ENCODE assay signal across 1 cellular context in the genomic region with DNA sequence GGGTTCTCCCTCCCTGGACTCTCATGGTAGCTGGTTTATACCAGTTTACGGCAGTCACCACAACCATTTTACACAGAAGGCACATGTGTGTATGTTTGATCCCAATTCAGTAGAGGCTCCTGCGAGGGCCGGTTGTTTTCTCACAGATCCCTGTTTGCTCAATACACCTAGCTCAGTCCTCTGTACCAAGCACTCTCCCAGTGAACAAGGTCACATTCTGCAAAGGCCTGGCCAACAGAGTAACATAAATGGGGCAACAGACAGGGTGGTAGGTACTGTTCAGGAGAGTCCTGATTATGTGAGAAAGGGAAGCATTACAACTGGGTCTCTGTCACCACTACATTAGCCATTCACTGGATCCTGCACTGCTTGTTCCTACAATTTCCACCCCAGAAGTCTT.
A peak's percentile ranks its signal among the peaks of the same experiment; 100 is the strongest.
TF ChIP-seq lines count a peak whose summit lies in the region.

No MANE protein-coding gene starts in this region.

TF ChIP-seq in HepG2, 621 proteins besides CTCF, POLR2A, EP300 and RAD21:
- TF ChIP-seq, protein P1, sequence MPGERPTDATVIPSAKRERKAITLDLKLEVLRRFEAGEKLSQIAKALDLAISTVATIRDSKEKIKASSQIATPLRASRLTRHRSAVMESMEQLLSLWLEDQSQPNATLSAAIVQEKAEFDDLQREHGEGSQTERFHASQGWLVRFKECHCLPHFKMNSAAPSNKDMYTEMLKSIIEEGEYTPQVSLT (CRISPR knock-in tag; IDR thresholded peaks at IDR 0.05; ENCODE audit: borderline replicate concordance, low read depth), result no peak
- TF ChIP-seq ZFX (CRISPR knock-in tag; IDR thresholded peaks at IDR 0.05; ENCODE audit: low read depth) (no peak), HOXA3 (CRISPR knock-in tag; IDR thresholded peaks at IDR 0.05) (0 out of 2 replicates have a peak, but pooled peaks have one; percentile 12), POLR2AphosphoS5 (IDR thresholded peaks at IDR 0.05; ENCODE audit: low read depth, low read length) (no peak), SRSF1 (optimal IDR thresholded peaks at IDR 0.05; ENCODE audit: low read depth, low read length) (no peak), CREB1 (IDR thresholded peaks at IDR 0.05) (no peak), CREB1 (CRISPR knock-in tag; IDR thresholded peaks at IDR 0.05) (no peak), ZNF724P (CRISPR knock-in tag; IDR thresholded peaks at IDR 0.05; ENCODE audit: borderline replicate concordance) (no peak), NAIF1 (CRISPR knock-in tag; IDR thresholded peaks at IDR 0.05; ENCODE audit: borderline replicate concordance) (no peak), BRD4 (CRISPR knock-in tag; IDR thresholded peaks at IDR 0.05) (no peak), ZSCAN21 (CRISPR knock-in tag; IDR thresholded peaks at IDR 0.05; ENCODE audit: borderline replicate concordance) (0 out of 2 replicates have a peak, but pooled peaks have one; percentile 55), ZFP62 (CRISPR knock-in tag; IDR thresholded peaks at IDR 0.05) (no peak), ELF1 (CRISPR knock-in tag; IDR thresholded peaks at IDR 0.05) (no peak), SOX5 (CRISPR knock-in tag; IDR thresholded peaks at IDR 0.05; ENCODE audit: borderline replicate concordance) (no peak), GATA4 (IDR thresholded peaks at IDR 0.05; ENCODE audit: borderline replicate concordance, low read depth) (no peak), POLR2G (IDR thresholded peaks at IDR 0.05; ENCODE audit: low read depth, low read length) (no peak), NCOA5 (CRISPR knock-in tag; IDR thresholded peaks at IDR 0.05) (no peak), AKAP8 (CRISPR knock-in tag; IDR thresholded peaks at IDR 0.05) (no peak), FOXC1 (CRISPR knock-in tag; IDR thresholded peaks at IDR 0.05; ENCODE audit: borderline replicate concordance) (no peak), SP2 (CRISPR knock-in tag; IDR thresholded peaks at IDR 0.05) (no peak), YY1 (IDR thresholded peaks at IDR 0.05; ENCODE audit: insufficient read depth, insufficient replicate concordance, low read depth, low read length) (no peak), ZNF629 (CRISPR knock-in tag; conservative IDR thresholded peaks at IDR 0.05) (0 out of 2 replicates have a peak, but pooled peaks have one; percentile 18), SIN3A (IDR thresholded peaks at IDR 0.05; ENCODE audit: borderline replicate concordance, low read depth, low read length) (no peak), FOXK2 (IDR thresholded peaks at IDR 0.05) (no peak), HNRNPLL (IDR thresholded peaks at IDR 0.05; ENCODE audit: low read depth, low read length, poor library complexity, severe bottlenecking) (no peak), TARDBP (CRISPR knock-in tag; IDR thresholded peaks at IDR 0.05) (no peak), ZFY (CRISPR knock-in tag; IDR thresholded peaks at IDR 0.05) (no peak), ZNF772 (CRISPR knock-in tag; IDR thresholded peaks at IDR 0.05) (no peak)
- TF ChIP-seq, protein P2, sequence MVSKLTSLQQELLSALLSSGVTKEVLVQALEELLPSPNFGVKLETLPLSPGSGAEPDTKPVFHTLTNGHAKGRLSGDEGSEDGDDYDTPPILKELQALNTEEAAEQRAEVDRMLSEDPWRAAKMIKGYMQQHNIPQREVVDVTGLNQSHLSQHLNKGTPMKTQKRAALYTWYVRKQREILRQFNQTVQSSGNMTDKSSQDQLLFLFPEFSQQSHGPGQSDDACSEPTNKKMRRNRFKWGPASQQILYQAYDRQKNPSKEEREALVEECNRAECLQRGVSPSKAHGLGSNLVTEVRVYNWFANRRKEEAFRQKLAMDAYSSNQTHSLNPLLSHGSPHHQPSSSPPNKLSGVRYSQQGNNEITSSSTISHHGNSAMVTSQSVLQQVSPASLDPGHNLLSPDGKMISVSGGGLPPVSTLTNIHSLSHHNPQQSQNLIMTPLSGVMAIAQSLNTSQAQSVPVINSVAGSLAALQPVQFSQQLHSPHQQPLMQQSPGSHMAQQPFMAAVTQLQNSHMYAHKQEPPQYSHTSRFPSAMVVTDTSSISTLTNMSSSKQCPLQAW (CRISPR knock-in tag; IDR thresholded peaks at IDR 0.05), result peak; percentile 19; the same call in 1 of the 2 replicates
- TF ChIP-seq, protein P3, sequence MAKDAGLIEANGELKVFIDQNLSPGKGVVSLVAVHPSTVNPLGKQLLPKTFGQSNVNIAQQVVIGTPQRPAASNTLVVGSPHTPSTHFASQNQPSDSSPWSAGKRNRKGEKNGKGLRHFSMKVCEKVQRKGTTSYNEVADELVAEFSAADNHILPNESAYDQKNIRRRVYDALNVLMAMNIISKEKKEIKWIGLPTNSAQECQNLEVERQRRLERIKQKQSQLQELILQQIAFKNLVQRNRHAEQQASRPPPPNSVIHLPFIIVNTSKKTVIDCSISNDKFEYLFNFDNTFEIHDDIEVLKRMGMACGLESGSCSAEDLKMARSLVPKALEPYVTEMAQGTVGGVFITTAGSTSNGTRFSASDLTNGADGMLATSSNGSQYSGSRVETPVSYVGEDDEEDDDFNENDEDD (CRISPR knock-in tag; IDR thresholded peaks at IDR 0.05; ENCODE audit: borderline replicate concordance), result no peak
- TF ChIP-seq, protein P4, sequence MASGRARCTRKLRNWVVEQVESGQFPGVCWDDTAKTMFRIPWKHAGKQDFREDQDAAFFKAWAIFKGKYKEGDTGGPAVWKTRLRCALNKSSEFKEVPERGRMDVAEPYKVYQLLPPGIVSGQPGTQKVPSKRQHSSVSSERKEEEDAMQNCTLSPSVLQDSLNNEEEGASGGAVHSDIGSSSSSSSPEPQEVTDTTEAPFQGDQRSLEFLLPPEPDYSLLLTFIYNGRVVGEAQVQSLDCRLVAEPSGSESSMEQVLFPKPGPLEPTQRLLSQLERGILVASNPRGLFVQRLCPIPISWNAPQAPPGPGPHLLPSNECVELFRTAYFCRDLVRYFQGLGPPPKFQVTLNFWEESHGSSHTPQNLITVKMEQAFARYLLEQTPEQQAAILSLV (CRISPR knock-in tag; IDR thresholded peaks at IDR 0.05; ENCODE audit: borderline replicate concordance), result no peak
- TF ChIP-seq, protein P5, sequence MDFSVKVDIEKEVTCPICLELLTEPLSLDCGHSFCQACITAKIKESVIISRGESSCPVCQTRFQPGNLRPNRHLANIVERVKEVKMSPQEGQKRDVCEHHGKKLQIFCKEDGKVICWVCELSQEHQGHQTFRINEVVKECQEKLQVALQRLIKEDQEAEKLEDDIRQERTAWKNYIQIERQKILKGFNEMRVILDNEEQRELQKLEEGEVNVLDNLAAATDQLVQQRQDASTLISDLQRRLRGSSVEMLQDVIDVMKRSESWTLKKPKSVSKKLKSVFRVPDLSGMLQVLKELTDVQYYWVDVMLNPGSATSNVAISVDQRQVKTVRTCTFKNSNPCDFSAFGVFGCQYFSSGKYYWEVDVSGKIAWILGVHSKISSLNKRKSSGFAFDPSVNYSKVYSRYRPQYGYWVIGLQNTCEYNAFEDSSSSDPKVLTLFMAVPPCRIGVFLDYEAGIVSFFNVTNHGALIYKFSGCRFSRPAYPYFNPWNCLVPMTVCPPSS (IDR thresholded peaks at IDR 0.05), result no peak
- TF ChIP-seq, protein P6, sequence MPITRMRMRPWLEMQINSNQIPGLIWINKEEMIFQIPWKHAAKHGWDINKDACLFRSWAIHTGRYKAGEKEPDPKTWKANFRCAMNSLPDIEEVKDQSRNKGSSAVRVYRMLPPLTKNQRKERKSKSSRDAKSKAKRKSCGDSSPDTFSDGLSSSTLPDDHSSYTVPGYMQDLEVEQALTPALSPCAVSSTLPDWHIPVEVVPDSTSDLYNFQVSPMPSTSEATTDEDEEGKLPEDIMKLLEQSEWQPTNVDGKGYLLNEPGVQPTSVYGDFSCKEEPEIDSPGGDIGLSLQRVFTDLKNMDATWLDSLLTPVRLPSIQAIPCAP (CRISPR knock-in tag; IDR thresholded peaks at IDR 0.05; ENCODE audit: low read depth), result no peak
- TF ChIP-seq, protein P7, sequence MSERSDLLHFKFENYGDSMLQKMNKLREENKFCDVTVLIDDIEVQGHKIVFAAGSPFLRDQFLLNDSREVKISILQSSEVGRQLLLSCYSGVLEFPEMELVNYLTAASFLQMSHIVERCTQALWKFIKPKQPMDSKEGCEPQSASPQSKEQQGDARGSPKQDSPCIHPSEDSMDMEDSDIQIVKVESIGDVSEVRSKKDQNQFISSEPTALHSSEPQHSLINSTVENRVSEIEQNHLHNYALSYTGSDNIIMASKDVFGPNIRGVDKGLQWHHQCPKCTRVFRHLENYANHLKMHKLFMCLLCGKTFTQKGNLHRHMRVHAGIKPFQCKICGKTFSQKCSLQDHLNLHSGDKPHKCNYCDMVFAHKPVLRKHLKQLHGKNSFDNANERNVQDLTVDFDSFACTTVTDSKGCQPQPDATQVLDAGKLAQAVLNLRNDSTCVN (CRISPR knock-in tag; IDR thresholded peaks at IDR 0.05; ENCODE audit: borderline replicate concordance), result no peak
- TF ChIP-seq, protein P8, sequence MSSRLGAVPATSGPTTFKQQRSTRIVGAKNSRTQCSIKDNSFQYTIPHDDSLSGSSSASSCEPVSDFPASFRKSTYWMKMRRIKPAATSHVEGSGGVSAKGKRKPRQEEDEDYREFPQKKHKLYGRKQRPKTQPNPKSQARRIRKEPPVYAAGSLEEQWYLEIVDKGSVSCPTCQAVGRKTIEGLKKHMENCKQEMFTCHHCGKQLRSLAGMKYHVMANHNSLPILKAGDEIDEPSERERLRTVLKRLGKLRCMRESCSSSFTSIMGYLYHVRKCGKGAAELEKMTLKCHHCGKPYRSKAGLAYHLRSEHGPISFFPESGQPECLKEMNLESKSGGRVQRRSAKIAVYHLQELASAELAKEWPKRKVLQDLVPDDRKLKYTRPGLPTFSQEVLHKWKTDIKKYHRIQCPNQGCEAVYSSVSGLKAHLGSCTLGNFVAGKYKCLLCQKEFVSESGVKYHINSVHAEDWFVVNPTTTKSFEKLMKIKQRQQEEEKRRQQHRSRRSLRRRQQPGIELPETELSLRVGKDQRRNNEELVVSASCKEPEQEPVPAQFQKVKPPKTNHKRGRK (CRISPR knock-in tag; IDR thresholded peaks at IDR 0.05), result no peak
TF ChIP-seq in HepG2: peak in this region for 4.
